19 cellular contexts compared by ENCODE assay signal in genomic region chr3:145176907-145177306, GRCh38.
DNase-seq lines count a peak whose midpoint lies in the region; ATAC-seq, FAIRE-seq and TF ChIP-seq lines count a peak whose summit lies in the region.
"Had no signal": no experiment of that assay in that cellular context is flagged by ENCODE, and none has a peak within 500 bp of the region (broad histone marks: within the 10 kb centered on the region; RNA-seq: fewer than 3 reads in every experiment).

No MANE protein-coding gene starts in this region.

- H3K4me2 ChIP-seq in IMR-90 (ENCODE audit: low read depth, low read length) (no peak overlapping the region), K562 (ENCODE audit: insufficient read depth, low read length) (no peak overlapping the region), PC-9 (no peak overlapping the region)
- H3K4me2 ChIP-seq: BLaER1 had no signal

- intact Hi-C loops in IMR-90 (cut with micrococcal nuclease) (no loop called here), K562 (cut with micrococcal nuclease) (no loop called here), pancreas (cut with DNase I) (no loop called here), PC-9 (cut with micrococcal nuclease; ENCODE audit: unreplicated experiment) (no loop called here)

- no peak overlapping the region for H3K23ac ChIP-seq in IMR-90 (ENCODE audit: low read depth, low read length)

- CTCF ChIA-PET in IMR-90 (lab: Yijun Ruan, JAX) (no interaction called here), K562 (lab: Yijun Ruan, JAX; ENCODE audit: low intra/inter-chr PET ratio) (no interaction called here), PC-9 (lab: Charles Lee) (no interaction called here)

- H3K79me2 ChIP-seq in K562 (ENCODE audit: control insufficient read depth, insufficient read depth, low read length) (no peaks in the 10 kb centered on the region), PC-9 (ENCODE audit: low read depth) (no peaks in the 10 kb centered on the region)

- no peak overlapping the region for H3K18ac ChIP-seq in IMR-90 (ENCODE audit: low read depth, low read length)

- no CpG with 5 or more reads among the region's 2 CpGs for WGBS in IMR-90 (ENCODE audit: extremely low coverage in 2 of 2, insufficient read length in 1 of 2), 2 experiments
- WGBS in K562 (ENCODE audit: insufficient coverage, low coverage, missing lambda C conversion rate), result 0% methylated on average over 2 of the region's 2 CpGs
- 53 to 67% methylated on average over 2 of the region's 2 CpGs for WGBS in pancreas, 2 donors

- no peak overlapping the region for H2BK15ac ChIP-seq in IMR-90 (ENCODE audit: low read depth, low read length)

- H3K27me3 ChIP-seq in IMR-90 (ENCODE audit: control insufficient read depth, insufficient read depth, low read length) (no peaks in the 10 kb centered on the region), K562 (ENCODE audit: control insufficient read depth in 2 of 2, insufficient read depth in 2 of 2, low read length in 2 of 2) (no peaks in the 10 kb centered on the region), pancreas (no peaks in the 10 kb centered on the region), PC-9 (ENCODE audit: insufficient read depth, low read depth) (no peaks in the 10 kb centered on the region)
- H3K27me3 ChIP-seq: BLaER1 had no signal

- no peak overlapping the region for H3K14ac ChIP-seq in IMR-90 (replicated peaks; ENCODE audit: low read depth, low read length)

- H2BK120ac ChIP-seq in IMR-90 (ENCODE audit: low read depth, low read length), result no peak overlapping the region

- no peaks in the 10 kb centered on the region for H3F3A ChIP-seq in PC-9 (ENCODE audit: insufficient read depth, low read depth)

- H3K4me1 ChIP-seq in IMR-90 (ENCODE audit: control insufficient read depth, insufficient read depth, low read length) (no peaks in the 10 kb centered on the region), K562 (replicated peaks in 1 of 2; ENCODE audit: control insufficient read depth in 2 of 2, insufficient read depth in 2 of 2, low read length in 2 of 2) (no peaks in the 10 kb centered on the region), pancreas (no peaks in the 10 kb centered on the region), PC-9 (replicated peaks; ENCODE audit: insufficient read depth) (no peaks in the 10 kb centered on the region)
- H3K4me1 ChIP-seq: Caco-2 had no signal

- H3K9me1 ChIP-seq in IMR-90 (ENCODE audit: insufficient read depth, low read length) (no peaks in the 10 kb centered on the region), K562 (ENCODE audit: control insufficient read depth, insufficient read depth, low read length) (no peaks in the 10 kb centered on the region)

- H2AK5ac ChIP-seq in IMR-90 (ENCODE audit: low read depth, low read length), result no peak overlapping the region

- dilution Hi-C loops in IMR-90 (cut with HindIII; ENCODE audit: low sequenced_read_pairs, unreplicated experiment), result no loop called here

- H3K9me2 ChIP-seq in PC-9 (ENCODE audit: insufficient read depth), result no peaks in the 10 kb centered on the region

- ATAC-seq in IMR-90 (ENCODE audit: low read depth) (no peak), K562 (no peak), pancreas (no peak)
- ATAC-seq: CD8-positive, alpha-beta T cell had no signal

- H2AK9ac ChIP-seq in IMR-90 (replicated peaks; ENCODE audit: low read depth, low read length, poor library complexity), result no peak overlapping the region

- DNase-seq in IMR-90, result no peak
- DNase-seq in K562 (ENCODE audit: extremely low read depth in 1 of 4, low spot score in 3 of 4), result no peak
- DNase-seq in pancreas, result no peak
- no peak for DNase-seq in PC-9
- no peak for DNase-seq in Kasumi-1 (lab: John Stamatoyannopoulos, UW)
- DNase-seq in activated CD4-positive, alpha-beta T cell treated with anti-CD3 and anti-CD28 coated beads, Interleukin-2, amount 50 U/mL, for 1 hour, result no peak
- DNase-seq: Caco-2; CD4-positive, CD25-positive, alpha-beta regulatory T cell; CD8-positive, alpha-beta T cell; DMS153; DND-41; GOT3; HFFc6 had no signal

- POLR2A ChIA-PET in IMR-90 (lab: Charles Lee; ENCODE audit: unreplicated experiment) (no interaction called here), K562 (lab: Yijun Ruan, JAX) (no interaction called here), PC-9 (lab: Charles Lee; ENCODE audit: unreplicated experiment) (no interaction called here)

- H2AFZ ChIP-seq in IMR-90 (replicated peaks; ENCODE audit: low read length, poor library complexity) (no peak overlapping the region), K562 (ENCODE audit: low read depth, low read length) (no peak overlapping the region), PC-9 (no peak overlapping the region)

- H3K79me1 ChIP-seq in IMR-90 (ENCODE audit: low read depth in 1 of 2, low read length in 2 of 2), result no peaks in the 10 kb centered on the region

- H3K9ac ChIP-seq in IMR-90 (ENCODE audit: low read depth, low read length) (no peak overlapping the region), K562 (ENCODE audit: insufficient read depth in 1 of 2, low read depth in 2 of 2, low read length in 2 of 2) (no peak overlapping the region)
- H3K9ac ChIP-seq: BLaER1 had no signal

- no peaks in the 10 kb centered on the region for H3K36me3 ChIP-seq in IMR-90 (ENCODE audit: control insufficient read depth, insufficient read depth, low read length)
- no peaks in the 10 kb centered on the region for H3K36me3 ChIP-seq in K562 (ENCODE audit: control insufficient read depth, insufficient read depth, low read length)
- no peaks in the 10 kb centered on the region for H3K36me3 ChIP-seq in pancreas
- no peaks in the 10 kb centered on the region for H3K36me3 ChIP-seq in PC-9 (ENCODE audit: low read depth)
- H3K36me3 ChIP-seq: BLaER1, HAP-1 had no signal

- no peak overlapping the region for H3K56ac ChIP-seq in IMR-90 (ENCODE audit: extremely low read depth, insufficient read depth, low read length)

- no peak overlapping the region for H3K4ac ChIP-seq in IMR-90 (ENCODE audit: low read depth, low read length)

- no peak overlapping the region for H2BK20ac ChIP-seq in IMR-90 (ENCODE audit: low read depth, low read length)

- no peak overlapping the region for H4K8ac ChIP-seq in IMR-90 (ENCODE audit: low read depth in 2 of 2, low read length in 2 of 2)

- no peak overlapping the region for H3K27ac ChIP-seq in IMR-90 (ENCODE audit: insufficient read depth, low read length)
- H3K27ac ChIP-seq in K562 (ENCODE audit: extremely low read depth, low read depth, low read length), result no peak overlapping the region
- H3K27ac ChIP-seq in pancreas, result no peak overlapping the region
- no peak overlapping the region for H3K27ac ChIP-seq in PC-9
- H3K27ac ChIP-seq: BLaER1, C4-2B had no signal

- TF ChIP-seq EP300 in K562 (IDR thresholded peaks at IDR 0.05; ENCODE audit: low read length), result no peak

- no peak overlapping the region for H4K91ac ChIP-seq in IMR-90 (ENCODE audit: insufficient read depth, low read depth, low read length)

- no peak overlapping the region for H2BK5ac ChIP-seq in IMR-90 (ENCODE audit: low read depth, low read length, poor library complexity, severe bottlenecking)

- no peak for FAIRE-seq in K562 (lab: Jason Lieb, UNC)
- FAIRE-seq in pancreas (lab: Jason Lieb, UNC), result peak; percentile 20
- FAIRE-seq: G401.6, GM12892, H54 had no signal

- H3K9me3 ChIP-seq in IMR-90 (ENCODE audit: control insufficient read depth, insufficient read depth, low read length) (no peaks in the 10 kb centered on the region), K562 (replicated peaks; ENCODE audit: control insufficient read depth, insufficient read depth, low read depth, low read length) (no peaks in the 10 kb centered on the region), pancreas (no peaks in the 10 kb centered on the region), PC-9 (ENCODE audit: insufficient read depth, low read depth) (no peaks in the 10 kb centered on the region)
- H3K9me3 ChIP-seq: BLaER1, Caco-2, HAP-1 had no signal

- no peak overlapping the region for H3K4me3 ChIP-seq in IMR-90 (ENCODE audit: insufficient read depth, low read depth, low read length)
- no peak overlapping the region for H3K4me3 ChIP-seq in K562
- H3K4me3 ChIP-seq in pancreas, result no peak overlapping the region
- H3K4me3 ChIP-seq in PC-9, result no peak overlapping the region
- H3K4me3 ChIP-seq: BLaER1, HAP-1 had no signal

- in situ Hi-C loops in IMR-90 (cut with MboI; ENCODE audit: low sequenced_read_pairs) (no loop called here), K562 (cut with MboI) (no loop called here)

- BruUV-seq in IMR-90 (replicated peaks; lab: Mats Ljungman, UMichigan) (no TSS peak), K562 (replicated peaks; lab: Mats Ljungman, UMichigan) (no TSS peak), PC-9 (replicated peaks; lab: Mats Ljungman, UMichigan) (no TSS peak)

- H4K5ac ChIP-seq in IMR-90 (ENCODE audit: low read depth, low read length), result no peak overlapping the region

- TF ChIP-seq CTCF in IMR-90 (conservative IDR thresholded peaks at IDR 0.05; ENCODE audit: low read depth, low read length) (no peak), K562 (IDR thresholded peaks at IDR 0.05 in 2 of 3, conservative IDR thresholded peaks at IDR 0.05 in 1 of 3; ENCODE audit: insufficient read depth in 2 of 3, low read depth in 1 of 3, low read length in 3 of 3) (no peak), pancreas (IDR thresholded peaks at IDR 0.05) (no peak), PC-9 (conservative IDR thresholded peaks at IDR 0.05) (no peak)

- H4K20me1 ChIP-seq in IMR-90 (ENCODE audit: insufficient read depth, low read length) (no peaks in the 10 kb centered on the region), K562 (replicated peaks; ENCODE audit: control insufficient read depth, insufficient read depth, low read length) (no peaks in the 10 kb centered on the region), PC-9 (ENCODE audit: insufficient read depth) (no peaks in the 10 kb centered on the region)
- H4K20me1 ChIP-seq: BLaER1 had no signal

- TF ChIP-seq RAD21 in IMR-90 (IDR thresholded peaks at IDR 0.05; ENCODE audit: low read length) (no peak), K562 (CRISPR knock-in tag; conservative IDR thresholded peaks at IDR 0.05 in 1 of 2, IDR thresholded peaks at IDR 0.05 in 1 of 2) (no peak)

- no peak for TF ChIP-seq POLR2A in IMR-90 (IDR thresholded peaks at IDR 0.05; ENCODE audit: low read depth, low read length)
- TF ChIP-seq POLR2A in K562 (conservative IDR thresholded peaks at IDR 0.05), result no peak

TF ChIP-seq in IMR-90, 13 proteins besides CTCF, POLR2A, EP300 and RAD21:
- TF ChIP-seq MAFK (IDR thresholded peaks at IDR 0.05; ENCODE audit: low read depth, low read length) (peak; percentile 75), BHLHE40 (IDR thresholded peaks at IDR 0.05; ENCODE audit: low read depth, low read length) (no peak), FOS (IDR thresholded peaks at IDR 0.05; ENCODE audit: low read depth, low read length) (no peak)

TF ChIP-seq in K562, 482 proteins besides CTCF, POLR2A, EP300 and RAD21 (continues in another document):
- TF ChIP-seq MAFK (IDR thresholded peaks at IDR 0.05; ENCODE audit: low read length) (peak; percentile 41; the same call in 1 of the 2 replicates), DIDO1 (tag; IDR thresholded peaks at IDR 0.05; ENCODE audit: low read depth) (no peak), SAFB (IDR thresholded peaks at IDR 0.05; ENCODE audit: borderline replicate concordance, low read depth, low read length) (no peak), C11orf30 (IDR thresholded peaks at IDR 0.05; ENCODE audit: low read depth) (peak; percentile 24; the same call in 1 of the 2 replicates), ZNF785 (CRISPR knock-in tag; IDR thresholded peaks at IDR 0.05) (no peak)
